18 cellular contexts compared by ENCODE assay signal in the genomic region with DNA sequence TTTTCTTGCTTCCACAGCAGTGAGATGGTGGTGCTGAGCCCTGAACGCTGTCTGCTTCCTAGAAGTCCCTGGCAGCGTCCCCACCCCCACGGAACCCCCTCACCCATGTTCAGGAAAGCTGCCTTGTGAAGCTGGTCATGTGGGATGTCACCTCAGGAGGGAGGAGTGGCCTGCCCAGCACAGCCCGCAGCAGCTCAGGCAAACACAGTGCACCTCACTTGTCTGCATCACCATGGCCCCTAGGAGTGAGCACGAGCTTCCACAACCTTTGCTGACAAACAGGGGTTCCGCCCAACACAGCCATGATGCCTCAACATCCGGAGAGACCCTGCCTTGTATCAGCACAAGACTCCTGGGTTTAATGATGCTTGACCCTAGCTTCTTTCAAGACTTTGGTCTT.
DNase-seq lines count a peak whose midpoint lies in the region; ATAC-seq and TF ChIP-seq lines count a peak whose summit lies in the region.
"Had no signal": no experiment of that assay in that cellular context is flagged by ENCODE, and none has a peak within 500 bp of the region (broad histone marks: within the 10 kb centered on the region; RNA-seq: fewer than 3 reads in every experiment).

No MANE protein-coding gene starts in this region.

- H3K9me3 Mint-ChIP-seq in natural killer cell treated with Interleukin-12 subunit alpha and Interleukin-12 subunit beta and Interleukin-15 and Interleukin-18, amount 100 ng/mL, for 72 hours, result no peaks in the 10 kb centered on the region
- H3K9me3 Mint-ChIP-seq in natural killer cell (no peaks in the 10 kb centered on the region), nephron (no peaks in the 10 kb centered on the region)

- no peaks in the 10 kb centered on the region for H3K36me3 ChIP-seq in upper lobe of right lung
- H3K36me3 ChIP-seq: BLaER1, esophagus squamous epithelium, ovary, thoracic aorta had no signal

- H3K4me3 ChIP-seq in coronary artery, result no peak overlapping the region
- H3K4me3 ChIP-seq in upper lobe of right lung, result no peak overlapping the region
- H3K4me3 ChIP-seq: BLaER1, esophagus squamous epithelium, ovary, SK-N-MC, thoracic aorta had no signal

- peaks cover 6 to 15% of the 10 kb centered on the region in 2 donors for H3K4me1 Mint-ChIP-seq in natural killer cell treated with Interleukin-12 subunit alpha and Interleukin-12 subunit beta and Interleukin-15 and Interleukin-18, amount 100 ng/mL, for 72 hours (ENCODE audit: low read depth in 2 of 2)
- H3K4me1 Mint-ChIP-seq in natural killer cell (peaks cover 9 to 12% of the 10 kb centered on the region in 2 donors), nephron (peaks cover 55% of the 10 kb centered on the region)

- no peaks in the 10 kb centered on the region for H3K27me3 ChIP-seq in upper lobe of right lung
- H3K27me3 ChIP-seq: BLaER1, ovary had no signal

- H3K4me3 Mint-ChIP-seq in natural killer cell treated with Interleukin-12 subunit alpha and Interleukin-12 subunit beta and Interleukin-15 and Interleukin-18, amount 100 ng/mL, for 72 hours, result peak overlapping the region; percentile 41
- H3K4me3 Mint-ChIP-seq in natural killer cell, result no peak overlapping the region
- H3K4me3 Mint-ChIP-seq in nephron, result no peak overlapping the region

- peak overlapping the region in 1 of 2 donors; percentile 68 for H3K27ac Mint-ChIP-seq in natural killer cell treated with Interleukin-12 subunit alpha and Interleukin-12 subunit beta and Interleukin-15 and Interleukin-18, amount 100 ng/mL, for 72 hours
- H3K27ac Mint-ChIP-seq in natural killer cell, result peak overlapping the region in 1 of 2 donors; percentile 7
- H3K27ac Mint-ChIP-seq in nephron, result peak overlapping the region; percentile 77 to 95 (median 94)

- ATAC-seq in natural killer cell treated with Interleukin-12 subunit alpha and Interleukin-12 subunit beta and Interleukin-15 and Interleukin-18, amount 100 ng/mL, for 72 hours, result peak in 1 of 2 donors; percentile 31
- ATAC-seq in natural killer cell, result no peak
- no peak for ATAC-seq in upper lobe of right lung
- ATAC-seq in HG03196 (IDR thresholded peaks at IDR 0.05; ENCODE audit: unreplicated experiment), result no peak

- H3K27me3 Mint-ChIP-seq in natural killer cell treated with Interleukin-12 subunit alpha and Interleukin-12 subunit beta and Interleukin-15 and Interleukin-18, amount 100 ng/mL, for 72 hours, result peaks cover 0 to 3% of the 10 kb centered on the region in 2 donors
- peaks cover 2 to 3% of the 10 kb centered on the region in 2 donors for H3K27me3 Mint-ChIP-seq in natural killer cell (ENCODE audit: low read depth in 2 of 2)
- peaks cover 13% of the 10 kb centered on the region for H3K27me3 Mint-ChIP-seq in nephron (ENCODE audit: low read depth)

- no peaks in the 10 kb centered on the region for H3K36me3 Mint-ChIP-seq in natural killer cell treated with Interleukin-12 subunit alpha and Interleukin-12 subunit beta and Interleukin-15 and Interleukin-18, amount 100 ng/mL, for 72 hours
- H3K36me3 Mint-ChIP-seq in natural killer cell (no peaks in the 10 kb centered on the region), nephron (ENCODE audit: low read depth) (no peaks in the 10 kb centered on the region)

- no peak for DNase-seq in natural killer cell treated with Interleukin-12 subunit alpha and Interleukin-12 subunit beta and Interleukin-15 and Interleukin-18, amount 100 ng/mL, for 72 hours (ENCODE audit: low spot score)
- no peak for DNase-seq in natural killer cell
- peak; percentile 66 for DNase-seq in coronary artery (ENCODE audit: low spot score)
- DNase-seq in upper lobe of right lung, result no peak
- DNase-seq in midbrain (lab: John Stamatoyannopoulos, UW), result no peak
- no peak for DNase-seq in hippocampal formation (lab: John Stamatoyannopoulos, UW)
- DNase-seq: esophagus squamous epithelium, GOT3, mammary epithelial cell, NCI-H1436 treated with DMSO at 0.1 percent for 48 hours, NCI-H446 had no signal

- H3K4me1 ChIP-seq in upper lobe of right lung, result peaks cover 33% of the 10 kb centered on the region

- intact Hi-C loops in natural killer cell (cut with micrococcal nuclease), result no loop called here
- intact Hi-C loops in upper lobe of right lung (cut with DNase I), result no loop called here

- TF ChIP-seq CTCF in natural killer cell (IDR thresholded peaks at IDR 0.05) (no peak), coronary artery (IDR thresholded peaks at IDR 0.05) (no peak), nephron (IDR thresholded peaks at IDR 0.05; ENCODE audit: unreplicated experiment in 3 of 3) (no peak), upper lobe of right lung (IDR thresholded peaks at IDR 0.05) (no peak)

- H3K9me3 ChIP-seq in upper lobe of right lung, result no peaks in the 10 kb centered on the region
- H3K9me3 ChIP-seq: BLaER1, esophagus squamous epithelium, ovary, thoracic aorta had no signal

- H3K27ac ChIP-seq in coronary artery, result peak overlapping the region in 1 of 2 donors; percentile 82
- peak overlapping the region; percentile 40 for H3K27ac ChIP-seq in upper lobe of right lung
- H3K27ac ChIP-seq: BLaER1, HL-60, ovary, SK-N-MC had no signal
